In the genomic region with DNA sequence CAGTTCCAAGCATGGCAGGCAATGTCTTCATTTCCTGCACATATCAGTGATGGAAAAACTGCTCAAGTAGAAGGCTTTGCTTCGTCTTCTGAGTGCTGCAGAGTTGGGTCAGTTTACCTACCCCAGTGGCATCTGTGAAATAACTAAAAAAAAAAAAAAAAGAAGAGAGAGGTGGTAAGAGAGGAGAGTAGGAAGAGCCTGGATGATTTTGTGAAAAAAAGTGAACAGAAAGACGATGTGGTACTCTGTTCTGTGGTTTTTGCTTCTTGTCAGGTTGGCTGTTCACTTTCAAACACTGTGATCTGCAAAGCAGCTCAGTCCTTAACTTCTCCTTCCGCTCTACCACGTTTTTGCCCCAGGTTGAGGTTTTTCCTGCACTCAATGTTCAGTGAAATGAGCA, we compare ENCODE assay signal across 10 cellular contexts. TPM values are rescaled to one million over a fixed set of nuclear protein-coding genes. Genes with fewer than 3 reads are reported as not detected.
A peak's percentile ranks its signal among the peaks of the same experiment; 100 is the strongest.
DNase-seq lines count a peak whose midpoint lies in the region; ATAC-seq and TF ChIP-seq lines count a peak whose summit lies in the region.
"Had no signal": no experiment of that assay in that cellular context is flagged by ENCODE, and none has a peak within 500 bp of the region (broad histone marks: within the 10 kb centered on the region; RNA-seq: fewer than 3 reads in every experiment).

Gene BTLA, minus strand, starts transcription at position 145 of the 400 bp plus-strand sequence. Its CDS starts 114 bp downstream, at position 31.

- H3K4me3 Mint-ChIP-seq in activated CD4-positive, alpha-beta T cell treated with anti-CD3 and anti-CD28 coated beads, Interleukin-2, amount 10 ng/mL, durations not matched to agents 7 days and 5 days = peak within 1 kb of the TSS; percentile 100

- 76 to 83% methylated on average over 4 of the region's 4 CpGs for WGBS in tibial nerve, 2 donors

- H3K4me3 ChIP-seq in BLaER1 treated with 17β-estradiol and CSF1 and Interleukin-3, amounts not matched to agents 10 nM and 100 nM = no peak within 1 kb of the TSS
- peak within 1 kb of the TSS in 1 of 4 donors; percentile 36 for H3K4me3 ChIP-seq in tibial nerve

- ATAC-seq in GM19025 (IDR thresholded peaks at IDR 0.05; ENCODE audit: low read depth, unreplicated experiment) (peak; percentile 54), HG03025 (IDR thresholded peaks at IDR 0.05; ENCODE audit: low FRiP score, unreplicated experiment) (peak; percentile 54)

- POLR2A ChIA-PET in activated CD4-positive, alpha-beta T cell treated with anti-CD3 and anti-CD28 coated beads, Interleukin-2, amount 10 ng/mL, durations not matched to agents 7 days and 5 days (lab: Charles Lee) = interaction anchor here (0.6 to 0.7 kb wide), 2 partner anchors 163 to 186 kb away, joined by 3 to 7 read pairs; no protein-coding TSS in a partner anchor

- H3K4me1 ChIP-seq in BLaER1 treated with 17β-estradiol and CSF1 and Interleukin-3, amounts not matched to agents 10 nM and 100 nM = peaks cover 5 to 25% (median 12%) of the 10 kb centered on the region in 10 experiments; a peak in 18 of 20 replicates
- no peaks in the 10 kb centered on the region for H3K4me1 ChIP-seq in tibial nerve

- peaks cover 49% of the 10 kb centered on the region for H3K4me1 Mint-ChIP-seq in activated CD4-positive, alpha-beta T cell treated with anti-CD3 and anti-CD28 coated beads, Interleukin-2, amount 10 ng/mL, durations not matched to agents 7 days and 5 days

- peak within 1 kb of the TSS; percentile 95 for H3K27ac Mint-ChIP-seq in activated CD4-positive, alpha-beta T cell treated with anti-CD3 and anti-CD28 coated beads, Interleukin-2, amount 10 ng/mL, durations not matched to agents 7 days and 5 days

- TF ChIP-seq CTCF in tibial nerve (IDR thresholded peaks at IDR 0.05) = no peak

- peak; percentile 54 for DNase-seq in activated CD4-positive, alpha-beta T cell treated with anti-CD3 and anti-CD28 coated beads, Interleukin-2, amount 10 ng/mL, durations not matched to agents 7 days and 5 days
- DNase-seq in NCI-H226 = no peak
- DNase-seq in NK-92 (lab: John Stamatoyannopoulos, UW; ENCODE audit: unreplicated experiment) = no peak
- no peak for DNase-seq in COLO829 (ENCODE audit: low spot score)
- no peak for DNase-seq in tibial nerve (ENCODE audit: low spot score in 2 of 2)
- DNase-seq: NCI-H526 treated with DMSO at 0.1 percent for 48 hours had no signal

- no peak for TF ChIP-seq POLR2A in tibial nerve (IDR thresholded peaks at IDR 0.05)

- H3K9me3 ChIP-seq in BLaER1 treated with 17β-estradiol and CSF1 and Interleukin-3, amounts not matched to agents 10 nM and 100 nM (replicated peaks in 1 of 11) = peaks cover 0 to 10% (median 3%) of the 10 kb centered on the region in 11 experiments; a peak in 7 of 22 replicates
- no peaks in the 10 kb centered on the region for H3K9me3 ChIP-seq in tibial nerve

- no peak within 1 kb of the TSS for H3K27ac ChIP-seq in BLaER1 treated with 17β-estradiol and CSF1 and Interleukin-3, amounts not matched to agents 10 nM and 100 nM
- peak within 1 kb of the TSS in 1 of 4 donors; percentile 28 for H3K27ac ChIP-seq in tibial nerve

- H3K9ac ChIP-seq in BLaER1 treated with 17β-estradiol and CSF1 and Interleukin-3, amounts not matched to agents 10 nM and 100 nM = no peak within 1 kb of the TSS

- H3K9me3 Mint-ChIP-seq in activated CD4-positive, alpha-beta T cell treated with anti-CD3 and anti-CD28 coated beads, Interleukin-2, amount 10 ng/mL, durations not matched to agents 7 days and 5 days = peaks cover 3% of the 10 kb centered on the region

- peak within 1 kb of the TSS in 9 of 11 experiments; percentile 5 to 44 (median 27); a peak in 14 of 22 replicates for H3K4me2 ChIP-seq in BLaER1 treated with 17β-estradiol and CSF1 and Interleukin-3, amounts not matched to agents 10 nM and 100 nM

- CTCF ChIA-PET in activated CD4-positive, alpha-beta T cell treated with anti-CD3 and anti-CD28 coated beads, Interleukin-2, amount 10 ng/mL, durations not matched to agents 7 days and 5 days (lab: Charles Lee) = interaction anchor here (0.6 to 1.8 kb wide), 9 partner anchors 10 to 195 kb away, joined by 3 to 9 read pairs (median 4); partner anchors contain the start of gene CD200

- peaks cover 41% of the 10 kb centered on the region for H3K36me3 Mint-ChIP-seq in activated CD4-positive, alpha-beta T cell treated with anti-CD3 and anti-CD28 coated beads, Interleukin-2, amount 10 ng/mL, durations not matched to agents 7 days and 5 days (ENCODE audit: low read depth)

- no peaks in the 10 kb centered on the region for H3K36me3 ChIP-seq in BLaER1 treated with 17β-estradiol and CSF1 and Interleukin-3, amounts not matched to agents 10 nM and 100 nM
- no peaks in the 10 kb centered on the region for H3K36me3 ChIP-seq in tibial nerve

- no peaks in the 10 kb centered on the region for H3K27me3 Mint-ChIP-seq in activated CD4-positive, alpha-beta T cell treated with anti-CD3 and anti-CD28 coated beads, Interleukin-2, amount 10 ng/mL, durations not matched to agents 7 days and 5 days

- no peaks in the 10 kb centered on the region for H4K20me1 ChIP-seq in BLaER1 treated with 17β-estradiol and CSF1 and Interleukin-3, amounts not matched to agents 10 nM and 100 nM

- TF ChIP-seq EP300 in tibial nerve (IDR thresholded peaks at IDR 0.05) = no peak

- no peaks in the 10 kb centered on the region for H3K27me3 ChIP-seq in BLaER1 treated with 17β-estradiol and CSF1 and Interleukin-3, amounts not matched to agents 10 nM and 100 nM
- no peaks in the 10 kb centered on the region for H3K27me3 ChIP-seq in tibial nerve

RNA-seq across cellular contexts. Expression of gene BTLA, which starts in this region (rescaled TPM):
- 10 to 100 TPM; 43.1 to 47.5 TPM for total RNA-seq in activated CD4-positive, alpha-beta T cell treated with anti-CD3 and anti-CD28 coated beads, Interleukin-2, amount 10 ng/mL, durations not matched to agents 7 days and 5 days
- 1 to 10 TPM in 1 of 4 donors, under 1 TPM in 1, not detected in 2; 0.98 to 5.4 TPM for total RNA-seq in tibial nerve
- total RNA-seq: astrocyte had no signal

Comparison
In these comparisons a context has a peak if more than half of its experiments do, and no peak if none do; other contexts are left out.
1. RNA of gene BTLA (total RNA-seq): 43.1 to 47.5 TPM in activated CD4-positive, alpha-beta T cell treated with anti-CD3 and anti-CD28 coated beads, Interleukin-2, amount 10 ng/mL, durations not matched to agents 7 days and 5 days; 0.98 to 5.4 TPM in tibial nerve; every median in the first group is over 4 times any median in the second.